Comparison of ENCODE assay signal across 9 cellular contexts in genomic region chr17:19940722-19941464, GRCh38. TPM values are rescaled to one million over a fixed set of nuclear protein-coding genes. Genes with fewer than 3 reads are reported as not detected.
DNase-seq lines count a peak whose midpoint lies in the region; ATAC-seq and TF ChIP-seq lines count a peak whose summit lies in the region.
"Had no signal": no experiment of that assay in that cellular context is flagged by ENCODE, and none has a peak within 500 bp of the region (broad histone marks: within the 10 kb centered on the region; RNA-seq: fewer than 3 reads in every experiment).

No MANE protein-coding gene starts in this region.

- H3K36me3 ChIP-seq in transverse colon, result peaks cover 0 to 30% (median 11%) of the 10 kb centered on the region in 4 donors

- H3K4me3 ChIP-seq in foreskin fibroblast (ENCODE audit: low read depth in 1 of 2, low read length in 2 of 2) (no peak overlapping the region), transverse colon (no peak overlapping the region)

- TF ChIP-seq EP300 in transverse colon (IDR thresholded peaks at IDR 0.05; ENCODE audit: low read depth), result no peak

- no peaks in the 10 kb centered on the region for H3K27me3 ChIP-seq in transverse colon

- 34 to 44% methylated on average over 4 of the region's 4 CpGs for WGBS in transverse colon (ENCODE audit: low coverage in 1 of 2), 2 donors

- no peak for TF ChIP-seq POLR2A in transverse colon (IDR thresholded peaks at IDR 0.05)

- DNase-seq in Right ventricle myocardium superior (no peak), cardiac septum (ENCODE audit: low spot score) (no peak), foreskin fibroblast (peak; percentile 21 to 47), transverse colon (no peak), SIG-M5 (lab: John Stamatoyannopoulos, UW) (no peak), DMS114 treated with DMSO at 0.1 percent for 48 hours (lab: John Stamatoyannopoulos, UW; ENCODE audit: unreplicated experiment) (no peak)
- DNase-seq: NCI-H510A had no signal

- peak overlapping the region; percentile 45 to 74 (median 64) for H3K27ac ChIP-seq in transverse colon

- intact Hi-C loops in Right ventricle myocardium superior (cut with DNase I), result no loop called here
- intact Hi-C loops in cardiac septum (cut with DNase I), result no loop called here
- intact Hi-C loops in transverse colon (cut with DNase I; ENCODE audit: low total_unique reads), result no loop called here

- in situ Hi-C loops in transverse colon (cut with MboI; ENCODE audit: low pct_ligation_motif_present in 1 of 4, low pct_unique_long_range_greater_than_20kb in 1 of 4, low sequenced_read_pairs in 3 of 4), result no loop called here

- peaks cover 11 to 26% (median 18%) of the 10 kb centered on the region in 4 donors for H3K4me1 ChIP-seq in transverse colon

- peak; percentile 72 for ATAC-seq in Right ventricle myocardium superior (ENCODE audit: poor library complexity)
- ATAC-seq in SK-N-SH treated with all-trans-retinoic acid at 6 μM for 48 hours, result peak; percentile 79
- ATAC-seq in HG02678 (IDR thresholded peaks at IDR 0.05; ENCODE audit: unreplicated experiment), result no peak

- no peak for TF ChIP-seq CTCF in foreskin fibroblast (IDR thresholded peaks at IDR 0.05; ENCODE audit: low read depth, low read length)
- TF ChIP-seq CTCF in transverse colon (IDR thresholded peaks at IDR 0.05), result no peak

- no peaks in the 10 kb centered on the region for H3K9me3 ChIP-seq in transverse colon

TF ChIP-seq in SK-N-SH treated with all-trans-retinoic acid at 6 μM for 48 hours, 23 proteins besides CTCF, POLR2A, EP300 and RAD21:
- TF ChIP-seq ZNF70 (CRISPR knock-in tag; IDR thresholded peaks at IDR 0.05) (no peak), ISL1 (CRISPR knock-in tag; IDR thresholded peaks at IDR 0.05) (peak; percentile 72)

RNA-seq across cellular contexts. Expression of gene AKAP10, which starts 36.7 kb away (rescaled TPM):
- 13.8 TPM for total RNA-seq in Right ventricle myocardium superior
- total RNA-seq in cardiac septum, result 18.5 TPM
- 10 to 100 TPM; 18.7 to 36.8 (median 25.3) TPM for total RNA-seq in transverse colon

Comparison
In these comparisons a context has a peak if more than half of its experiments do, and no peak if none do; other contexts are left out.
1. DNase-seq: peak in foreskin fibroblast (2 of 2); none in Right ventricle myocardium superior (single experiment), cardiac septum (single experiment), transverse colon (single experiment), SIG-M5 (single experiment) and DMS114 treated with DMSO at 0.1 percent for 48 hours (single experiment).